Comparison of ENCODE assay signal across 1 cellular context in the genomic region with DNA sequence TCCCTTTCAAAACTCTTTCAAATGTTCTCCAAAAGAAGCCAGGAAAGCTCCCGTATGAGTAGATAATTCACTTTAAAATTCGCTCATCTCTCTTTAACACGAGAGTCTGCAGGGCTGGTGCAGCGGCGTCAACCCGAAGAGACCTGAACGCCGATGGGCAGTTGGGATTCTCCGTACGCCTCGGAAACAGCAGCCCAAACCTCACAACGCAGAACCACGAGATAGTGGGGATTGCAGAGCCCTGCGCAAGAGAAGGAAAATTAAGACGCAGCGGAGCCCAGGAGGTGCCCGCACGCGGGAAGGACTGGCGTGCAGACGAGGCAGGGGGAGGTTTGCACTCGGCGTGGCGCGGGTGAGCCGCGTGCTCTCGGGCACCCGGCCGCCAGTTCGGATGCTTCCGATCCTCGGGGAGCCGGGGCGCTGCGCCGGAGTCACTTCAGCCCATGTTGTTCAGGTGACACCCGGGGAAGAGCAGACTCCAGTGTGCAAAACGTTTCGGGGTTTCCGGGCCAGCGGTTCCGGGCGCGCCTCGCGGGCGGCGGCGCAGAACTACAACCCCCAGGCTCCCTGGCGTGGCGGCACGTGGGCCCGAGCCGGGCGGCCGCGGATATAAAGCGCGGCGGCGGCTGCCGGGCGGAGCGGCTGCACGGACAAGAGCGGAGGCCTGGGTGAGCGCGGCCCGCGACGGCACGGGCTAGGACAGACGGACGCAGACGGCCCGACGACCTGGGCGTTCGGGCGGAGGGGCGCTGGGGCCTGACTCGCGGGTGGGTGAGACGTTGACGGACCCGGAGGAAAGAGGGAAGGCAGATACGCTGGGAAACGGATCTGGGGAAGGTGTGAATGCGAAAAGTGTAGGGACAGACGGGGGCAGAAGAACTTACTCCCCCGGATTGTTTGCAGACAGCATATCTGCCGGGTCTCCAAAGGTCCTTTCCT.
TF ChIP-seq lines count a peak whose summit lies in the region.

A gene with protein sequence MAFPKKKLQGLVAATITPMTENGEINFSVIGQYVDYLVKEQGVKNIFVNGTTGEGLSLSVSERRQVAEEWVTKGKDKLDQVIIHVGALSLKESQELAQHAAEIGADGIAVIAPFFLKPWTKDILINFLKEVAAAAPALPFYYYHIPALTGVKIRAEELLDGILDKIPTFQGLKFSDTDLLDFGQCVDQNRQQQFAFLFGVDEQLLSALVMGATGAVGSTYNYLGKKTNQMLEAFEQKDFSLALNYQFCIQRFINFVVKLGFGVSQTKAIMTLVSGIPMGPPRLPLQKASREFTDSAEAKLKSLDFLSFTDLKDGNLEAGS (plus strand): TSS at position 636 of the 939 bp plus-strand sequence. CDS start 4,599 bp downstream, outside the sequence.

TF ChIP-seq in H1, 55 proteins besides CTCF, POLR2A, EP300 and RAD21 (continued from another document):
- no peak for TF ChIP-seq BCL11A (IDR thresholded peaks at IDR 0.05; ENCODE audit: low read depth in 2 of 2, low read length in 2 of 2)
- TF ChIP-seq CHD2 (IDR thresholded peaks at IDR 0.05; ENCODE audit: low read length) = 0 out of 2 replicates have a peak, but pooled peaks have one; percentile 21
- TF ChIP-seq NRF1 (IDR thresholded peaks at IDR 0.05; ENCODE audit: low read depth, low read length) = no peak
- no peak for TF ChIP-seq RFX5 (IDR thresholded peaks at IDR 0.05; ENCODE audit: borderline replicate concordance, low read depth, low read length)
